Comparison of ENCODE assay signal across 1 cellular context in genomic region chr3:158773166-158773565, GRCh38.
TF ChIP-seq lines count a peak whose summit lies in the region.

No MANE protein-coding gene starts in this region.

TF ChIP-seq in K562, 482 proteins besides CTCF, POLR2A, EP300 and RAD21 (continued from another document and continues in another):
- TF ChIP-seq ZNF512 (tag; IDR thresholded peaks at IDR 0.05): no peak
- TF ChIP-seq SRSF9 (IDR thresholded peaks at IDR 0.05; ENCODE audit: borderline replicate concordance, low read depth, low read length): no peak
- 0 out of 2 replicates have a peak, but pooled peaks have one; percentile 27 for TF ChIP-seq NFIC (IDR thresholded peaks at IDR 0.05)
- no peak for TF ChIP-seq SP2 (IDR thresholded peaks at IDR 0.05; ENCODE audit: extremely low read depth, low read depth, low read length, poor library complexity, severe bottlenecking)
- TF ChIP-seq MTA2 (IDR thresholded peaks at IDR 0.05; ENCODE audit: low read depth): peak; percentile 60
- no peak for TF ChIP-seq JUND (IDR thresholded peaks at IDR 0.05; ENCODE audit: borderline replicate concordance, low read depth, low read length)
- peak; percentile 30; the same call in 1 of the 3 replicates for TF ChIP-seq JUND (tag; IDR thresholded peaks at IDR 0.05; ENCODE audit: borderline replicate concordance, low read depth, low read length)
- no peak for TF ChIP-seq ZNF212 (CRISPR knock-in tag; IDR thresholded peaks at IDR 0.05)
- TF ChIP-seq, protein P1, sequence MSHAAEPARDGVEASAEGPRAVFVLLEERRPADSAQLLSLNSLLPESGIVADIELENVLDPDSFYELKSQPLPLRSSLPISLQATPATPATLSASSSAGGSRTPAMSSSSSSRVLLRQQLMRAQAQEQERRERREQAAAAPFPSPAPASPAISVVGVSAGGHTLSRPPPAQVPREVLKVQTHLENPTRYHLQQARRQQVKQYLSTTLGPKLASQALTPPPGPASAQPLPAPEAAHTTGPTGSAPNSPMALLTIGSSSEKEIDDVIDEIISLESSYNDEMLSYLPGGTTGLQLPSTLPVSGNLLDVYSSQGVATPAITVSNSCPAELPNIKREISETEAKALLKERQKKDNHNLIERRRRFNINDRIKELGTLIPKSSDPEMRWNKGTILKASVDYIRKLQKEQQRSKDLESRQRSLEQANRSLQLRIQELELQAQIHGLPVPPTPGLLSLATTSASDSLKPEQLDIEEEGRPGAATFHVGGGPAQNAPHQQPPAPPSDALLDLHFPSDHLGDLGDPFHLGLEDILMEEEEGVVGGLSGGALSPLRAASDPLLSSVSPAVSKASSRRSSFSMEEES (CRISPR knock-in tag; IDR thresholded peaks at IDR 0.05): no peak
- no peak for TF ChIP-seq ZNF551 (CRISPR knock-in tag; IDR thresholded peaks at IDR 0.05)
- peak; percentile 67 for TF ChIP-seq TEAD4 (IDR thresholded peaks at IDR 0.05; ENCODE audit: low read length)
- TF ChIP-seq TEAD4 (CRISPR knock-in tag; IDR thresholded peaks at IDR 0.05; ENCODE audit: borderline replicate concordance): no peak
- TF ChIP-seq PHTF2 (CRISPR knock-in tag; IDR thresholded peaks at IDR 0.05): no peak
- no peak for TF ChIP-seq KLF1 (tag; IDR thresholded peaks at IDR 0.05)
- no peak for TF ChIP-seq ZHX1 (conservative IDR thresholded peaks at IDR 0.05; ENCODE audit: low read length)
- no peak for TF ChIP-seq LEF1 (IDR thresholded peaks at IDR 0.05)
- TF ChIP-seq SMAD1 (IDR thresholded peaks at IDR 0.05; ENCODE audit: low read depth, low read length, partially characterized antibody): no peak
- no peak for TF ChIP-seq TEAD2 (tag; IDR thresholded peaks at IDR 0.05)
- no peak for TF ChIP-seq TAF15 (IDR thresholded peaks at IDR 0.05; ENCODE audit: low read depth, low read length)
- TF ChIP-seq, protein P2, sequence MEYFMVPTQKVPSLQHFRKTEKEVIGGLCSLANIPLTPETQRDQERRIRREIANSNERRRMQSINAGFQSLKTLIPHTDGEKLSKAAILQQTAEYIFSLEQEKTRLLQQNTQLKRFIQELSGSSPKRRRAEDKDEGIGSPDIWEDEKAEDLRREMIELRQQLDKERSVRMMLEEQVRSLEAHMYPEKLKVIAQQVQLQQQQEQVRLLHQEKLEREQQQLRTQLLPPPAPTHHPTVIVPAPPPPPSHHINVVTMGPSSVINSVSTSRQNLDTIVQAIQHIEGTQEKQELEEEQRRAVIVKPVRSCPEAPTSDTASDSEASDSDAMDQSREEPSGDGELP (CRISPR knock-in tag; IDR thresholded peaks at IDR 0.05; ENCODE audit: borderline replicate concordance): no peak
- no peak for TF ChIP-seq HDAC8 (tag; IDR thresholded peaks at IDR 0.05)
- TF ChIP-seq MAFG (tag; conservative IDR thresholded peaks at IDR 0.05): no peak
- TF ChIP-seq HDAC1 (IDR thresholded peaks at IDR 0.05): no peak
- TF ChIP-seq, protein P3, sequence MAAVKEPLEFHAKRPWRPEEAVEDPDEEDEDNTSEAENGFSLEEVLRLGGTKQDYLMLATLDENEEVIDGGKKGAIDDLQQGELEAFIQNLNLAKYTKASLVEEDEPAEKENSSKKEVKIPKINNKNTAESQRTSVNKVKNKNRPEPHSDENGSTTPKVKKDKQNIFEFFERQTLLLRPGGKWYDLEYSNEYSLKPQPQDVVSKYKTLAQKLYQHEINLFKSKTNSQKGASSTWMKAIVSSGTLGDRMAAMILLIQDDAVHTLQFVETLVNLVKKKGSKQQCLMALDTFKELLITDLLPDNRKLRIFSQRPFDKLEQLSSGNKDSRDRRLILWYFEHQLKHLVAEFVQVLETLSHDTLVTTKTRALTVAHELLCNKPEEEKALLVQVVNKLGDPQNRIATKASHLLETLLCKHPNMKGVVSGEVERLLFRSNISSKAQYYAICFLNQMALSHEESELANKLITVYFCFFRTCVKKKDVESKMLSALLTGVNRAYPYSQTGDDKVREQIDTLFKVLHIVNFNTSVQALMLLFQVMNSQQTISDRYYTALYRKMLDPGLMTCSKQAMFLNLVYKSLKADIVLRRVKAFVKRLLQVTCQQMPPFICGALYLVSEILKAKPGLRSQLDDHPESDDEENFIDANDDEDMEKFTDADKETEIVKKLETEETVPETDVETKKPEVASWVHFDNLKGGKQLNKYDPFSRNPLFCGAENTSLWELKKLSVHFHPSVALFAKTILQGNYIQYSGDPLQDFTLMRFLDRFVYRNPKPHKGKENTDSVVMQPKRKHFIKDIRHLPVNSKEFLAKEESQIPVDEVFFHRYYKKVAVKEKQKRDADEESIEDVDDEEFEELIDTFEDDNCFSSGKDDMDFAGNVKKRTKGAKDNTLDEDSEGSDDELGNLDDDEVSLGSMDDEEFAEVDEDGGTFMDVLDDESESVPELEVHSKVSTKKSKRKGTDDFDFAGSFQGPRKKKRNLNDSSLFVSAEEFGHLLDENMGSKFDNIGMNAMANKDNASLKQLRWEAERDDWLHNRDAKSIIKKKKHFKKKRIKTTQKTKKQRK (IDR thresholded peaks at IDR 0.05; ENCODE audit: borderline replicate concordance, low read depth, low read length): no peak
- TF ChIP-seq ILF3 (IDR thresholded peaks at IDR 0.05; ENCODE audit: borderline replicate concordance): no peak
- 0 out of 2 replicates have a peak, but pooled peaks have one; percentile 10 for TF ChIP-seq EHMT2 (IDR thresholded peaks at IDR 0.05)
- TF ChIP-seq NELFE (IDR thresholded peaks at IDR 0.05; ENCODE audit: insufficient read depth, insufficient read length): no peak
- TF ChIP-seq SMAD2 (IDR thresholded peaks at IDR 0.05; ENCODE audit: low read depth, low read length): no peak
- TF ChIP-seq MEIS2 (IDR thresholded peaks at IDR 0.05; ENCODE audit: partially characterized antibody): peak; percentile 42
- 0 out of 2 replicates have a peak, but pooled peaks have one; percentile 9 for TF ChIP-seq STAT5A (IDR thresholded peaks at IDR 0.05; ENCODE audit: borderline replicate concordance, low read length)
- no peak for TF ChIP-seq MBD1 (CRISPR knock-in tag; IDR thresholded peaks at IDR 0.05)
- TF ChIP-seq YBX1 (IDR thresholded peaks at IDR 0.05): no peak
- no peak for TF ChIP-seq HLTF (IDR thresholded peaks at IDR 0.05)
- no peak for TF ChIP-seq BDP1 (IDR thresholded peaks at IDR 0.05; ENCODE audit: insufficient read depth, insufficient read length)
- TF ChIP-seq CBFA2T2 (conservative IDR thresholded peaks at IDR 0.05): peak; percentile 76
- no peak for TF ChIP-seq ARID4B (CRISPR knock-in tag; IDR thresholded peaks at IDR 0.05)
- TF ChIP-seq E2F5 (CRISPR knock-in tag; IDR thresholded peaks at IDR 0.05): no peak
- TF ChIP-seq, protein P4, sequence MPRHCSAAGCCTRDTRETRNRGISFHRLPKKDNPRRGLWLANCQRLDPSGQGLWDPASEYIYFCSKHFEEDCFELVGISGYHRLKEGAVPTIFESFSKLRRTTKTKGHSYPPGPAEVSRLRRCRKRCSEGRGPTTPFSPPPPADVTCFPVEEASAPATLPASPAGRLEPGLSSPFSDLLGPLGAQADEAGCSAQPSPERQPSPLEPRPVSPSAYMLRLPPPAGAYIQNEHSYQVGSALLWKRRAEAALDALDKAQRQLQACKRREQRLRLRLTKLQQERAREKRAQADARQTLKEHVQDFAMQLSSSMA (CRISPR knock-in tag; IDR thresholded peaks at IDR 0.05): no peak
- TF ChIP-seq ZNF740 (CRISPR knock-in tag; IDR thresholded peaks at IDR 0.05): no peak
- TF ChIP-seq ZNF740 (tag; IDR thresholded peaks at IDR 0.05): no peak
- TF ChIP-seq ZNF354B (CRISPR knock-in tag; IDR thresholded peaks at IDR 0.05): no peak
- no peak for TF ChIP-seq GTF2E2 (tag; IDR thresholded peaks at IDR 0.05)
- peak; percentile 46; the same call in 1 of the 2 replicates for TF ChIP-seq POLR2AphosphoS5 (IDR thresholded peaks at IDR 0.05; ENCODE audit: control insufficient read depth, insufficient read depth, low read depth, low read length)
- TF ChIP-seq IRF1 (CRISPR knock-in tag; IDR thresholded peaks at IDR 0.05; ENCODE audit: borderline replicate concordance): no peak
